Comparison of ENCODE assay signal across 8 cellular contexts in genomic region chr7:3301831-3302618, GRCh38. TPM values are rescaled to one million over a fixed set of nuclear protein-coding genes. Genes with fewer than 3 reads are reported as not detected.
DNase-seq lines count a peak whose midpoint lies in the region; ATAC-seq and TF ChIP-seq lines count a peak whose summit lies in the region.

No MANE protein-coding gene starts in this region.

- H3K27me3 ChIP-seq in RWPE2 (ENCODE audit: insufficient read depth, poor library complexity, severe bottlenecking) (peaks cover 13% of the 10 kb centered on the region), left lung (peaks cover 0 to 59% of the 10 kb centered on the region in 2 donors)

- H3K4me3 ChIP-seq in RWPE2 (ENCODE audit: severe bottlenecking) (peak overlapping the region; percentile 88), left lung (peak overlapping the region; percentile 37 to 42)

- peak; percentile 42; the same call in 1 of the 3 replicates for ATAC-seq in RWPE2 (ENCODE audit: low read depth)
- no peak for ATAC-seq in central memory CD8-positive, alpha-beta T cell (replicated peaks; ENCODE audit: extremely low read depth, poor library complexity, severe bottlenecking)
- peak; percentile 27 for ATAC-seq in left lung
- no peak for ATAC-seq in stimulated activated naive B cell treated with anti-CD40 and anti-IgM and Interleukin-4, amounts not matched to agents 10 μg/mL and 1 μg/mL and 100 μg/mL, for 72 hours (replicated peaks)
- ATAC-seq in GM21367 (IDR thresholded peaks at IDR 0.05; ENCODE audit: unreplicated experiment), result no peak

- TF ChIP-seq CTCF in RWPE2 (IDR thresholded peaks at IDR 0.05; ENCODE audit: poor library complexity, severe bottlenecking) (peak; percentile 24), left lung (IDR thresholded peaks at IDR 0.05) (no peak)

- intact Hi-C loops in left lung (cut with DNase I), result no loop called here

- H3K36me3 ChIP-seq in RWPE2 (ENCODE audit: low read depth) (no peaks in the 10 kb centered on the region), left lung (no peaks in the 10 kb centered on the region)

- H3K4me1 ChIP-seq in RWPE2 (ENCODE audit: insufficient read depth, poor library complexity, severe bottlenecking) (no peaks in the 10 kb centered on the region), left lung (peaks cover 0 to 16% of the 10 kb centered on the region in 2 donors)

- H3K27ac Mint-ChIP-seq in central memory CD8-positive, alpha-beta T cell (ENCODE audit: low read depth), result peak overlapping the region; percentile 62
- H3K27ac Mint-ChIP-seq in stimulated activated naive B cell treated with anti-CD40 and anti-IgM and Interleukin-4, amounts not matched to agents 10 μg/mL and 1 μg/mL and 100 μg/mL, for 72 hours, result no peak overlapping the region

- peak; percentile 35 for DNase-seq in activated T-cell treated with anti-CD3 and anti-CD28 coated beads, Interleukin-2, amount 50 U/mL, for 1 hour
- DNase-seq in activated T-cell treated with anti-CD3 and anti-CD28 coated beads for 4 hours (no peak), RWPE2 (ENCODE audit: low spot score) (no peak), left lung (no peak), T-helper 9 cell (no peak)
- DNase-seq in central memory CD8-positive, alpha-beta T cell (ENCODE audit: low spot score in 2 of 2), result no peak
- DNase-seq in stimulated activated naive B cell treated with anti-CD40 and anti-IgM and Interleukin-4, amounts not matched to agents 10 μg/mL and 1 μg/mL and 100 μg/mL, for 72 hours, result no peak

- H3K27ac ChIP-seq in RWPE2 (ENCODE audit: poor library complexity, severe bottlenecking), result no peak overlapping the region
- H3K27ac ChIP-seq in left lung, result no peak overlapping the region

- H3K4me1 Mint-ChIP-seq in central memory CD8-positive, alpha-beta T cell, result peaks cover 14% of the 10 kb centered on the region
- H3K4me1 Mint-ChIP-seq in stimulated activated naive B cell treated with anti-CD40 and anti-IgM and Interleukin-4, amounts not matched to agents 10 μg/mL and 1 μg/mL and 100 μg/mL, for 72 hours, result peaks cover 11 to 19% of the 10 kb centered on the region in 2 donors

- H3K9me3 Mint-ChIP-seq in central memory CD8-positive, alpha-beta T cell, result no peaks in the 10 kb centered on the region
- H3K9me3 Mint-ChIP-seq in stimulated activated naive B cell treated with anti-CD40 and anti-IgM and Interleukin-4, amounts not matched to agents 10 μg/mL and 1 μg/mL and 100 μg/mL, for 72 hours, result peaks cover 0 to 2% of the 10 kb centered on the region in 2 donors

- H3K36me3 Mint-ChIP-seq in central memory CD8-positive, alpha-beta T cell (ENCODE audit: insufficient read depth), result peaks cover 6% of the 10 kb centered on the region
- H3K36me3 Mint-ChIP-seq in stimulated activated naive B cell treated with anti-CD40 and anti-IgM and Interleukin-4, amounts not matched to agents 10 μg/mL and 1 μg/mL and 100 μg/mL, for 72 hours, result no peaks in the 10 kb centered on the region

- H3K4me3 Mint-ChIP-seq in central memory CD8-positive, alpha-beta T cell, result peak overlapping the region; percentile 80
- peak overlapping the region; percentile 78 to 80 for H3K4me3 Mint-ChIP-seq in stimulated activated naive B cell treated with anti-CD40 and anti-IgM and Interleukin-4, amounts not matched to agents 10 μg/mL and 1 μg/mL and 100 μg/mL, for 72 hours

- H3K27me3 Mint-ChIP-seq in central memory CD8-positive, alpha-beta T cell, result peaks cover 69% of the 10 kb centered on the region
- peaks cover 55 to 58% of the 10 kb centered on the region in 2 donors for H3K27me3 Mint-ChIP-seq in stimulated activated naive B cell treated with anti-CD40 and anti-IgM and Interleukin-4, amounts not matched to agents 10 μg/mL and 1 μg/mL and 100 μg/mL, for 72 hours

- no peaks in the 10 kb centered on the region for H3K9me3 ChIP-seq in RWPE2 (ENCODE audit: severe bottlenecking)
- H3K9me3 ChIP-seq in left lung, result no peaks in the 10 kb centered on the region

RNA-seq across cellular contexts. Expression of gene SDK1, which starts 1.0 kb away (rescaled TPM):
- 10 to 100 TPM in 1 of 2 donors, 1 to 10 TPM in 1; 5.5 to 13.5 TPM for total RNA-seq in left lung

Comparison
In these comparisons a context has a peak if more than half of its experiments do, and no peak if none do; other contexts are left out.
1. ATAC-seq: peak in RWPE2 (single experiment) and left lung (single experiment); none in central memory CD8-positive, alpha-beta T cell (single experiment), stimulated activated naive B cell treated with anti-CD40 and anti-IgM and Interleukin-4, amounts not matched to agents 10 μg/mL and 1 μg/mL and 100 μg/mL, for 72 hours (0 of 2) and GM21367 (single experiment).